In genomic region chr2:149112068-149112467, GRCh38 we compare ENCODE assay signal across 23 cellular contexts.
DNase-seq lines count a peak whose midpoint lies in the region; ATAC-seq, FAIRE-seq and TF ChIP-seq lines count a peak whose summit lies in the region.
"Had no signal": no experiment of that assay in that cellular context is flagged by ENCODE, and none has a peak within 500 bp of the region (broad histone marks: within the 10 kb centered on the region; RNA-seq: fewer than 3 reads in every experiment).

No MANE protein-coding gene starts in this region.

- H4K91ac ChIP-seq in H1 (replicated peaks; ENCODE audit: insufficient read length, low read length) = peak overlapping the region; percentile 70

- no peak overlapping the region for H2AK5ac ChIP-seq in H1 (ENCODE audit: low read depth, low read length)

- H3K4ac ChIP-seq in H1 (replicated peaks; ENCODE audit: insufficient read length, low read depth, low read length) = no peak overlapping the region

- no peaks in the 10 kb centered on the region for H3K79me1 ChIP-seq in H1 (ENCODE audit: low read depth, low read length)

- H3K4me1 ChIP-seq in H1 (replicated peaks in 1 of 4; ENCODE audit: control insufficient read depth in 3 of 4, insufficient read depth in 4 of 4, low read length in 3 of 4) (no peaks in the 10 kb centered on the region), mucosa of descending colon (ENCODE audit: low read depth) (no peaks in the 10 kb centered on the region), esophagus squamous epithelium (no peaks in the 10 kb centered on the region)
- H3K4me1 ChIP-seq: BE2C, BLaER1 had no signal

- TF ChIP-seq EP300 in H1 (IDR thresholded peaks at IDR 0.05; ENCODE audit: borderline replicate concordance in 1 of 2, low read depth in 2 of 2, low read length in 2 of 2) = no peak

- H4K20me1 ChIP-seq in H1 (replicated peaks in 1 of 2; ENCODE audit: control insufficient read depth in 1 of 2, insufficient read depth in 2 of 2, low read length in 2 of 2) = no peaks in the 10 kb centered on the region
- H4K20me1 ChIP-seq: BLaER1 had no signal

- no peaks in the 10 kb centered on the region for H3K27me3 ChIP-seq in H1 (replicated peaks in 1 of 4; ENCODE audit: control insufficient read depth in 3 of 4, extremely low read depth in 1 of 4, insufficient read depth in 3 of 4, low read length in 3 of 4)
- no peaks in the 10 kb centered on the region for H3K27me3 ChIP-seq in esophagus squamous epithelium
- H3K27me3 ChIP-seq: BE2C, BLaER1 had no signal

- H3K56ac ChIP-seq in H1 (replicated peaks; ENCODE audit: insufficient read length, low read depth, low read length) = no peak overlapping the region

- intact Hi-C loops in mucosa of descending colon (cut with DNase I, micrococcal nuclease) = no loop called here
- intact Hi-C loops in esophagus squamous epithelium (cut with DNase I) = no loop called here

- H3K27ac ChIP-seq in H1 (ENCODE audit: low read depth, low read length) = no peak overlapping the region
- H3K27ac ChIP-seq in esophagus squamous epithelium = no peak overlapping the region
- H3K27ac ChIP-seq: BLaER1 had no signal

- H3K79me2 ChIP-seq in H1 (ENCODE audit: control insufficient read depth in 1 of 2, insufficient read depth in 2 of 2, low read length in 2 of 2) = no peaks in the 10 kb centered on the region

- no peak overlapping the region for H2AFZ ChIP-seq in H1 (ENCODE audit: low read length)

- no peak overlapping the region for H2BK12ac ChIP-seq in H1 (ENCODE audit: low read depth, low read length)

- no peak overlapping the region for H3K4me3 ChIP-seq in H1 (ENCODE audit: extremely low read depth in 1 of 4, insufficient read depth in 2 of 4, low read depth in 3 of 4, low read length in 4 of 4)
- no peak overlapping the region for H3K4me3 ChIP-seq in mucosa of descending colon
- no peak overlapping the region for H3K4me3 ChIP-seq in esophagus squamous epithelium
- H3K4me3 ChIP-seq: BLaER1, GM12878 had no signal

- no peak overlapping the region for H2BK120ac ChIP-seq in H1 (replicated peaks; ENCODE audit: low read depth, low read length)

- no peak overlapping the region for H4K8ac ChIP-seq in H1 (ENCODE audit: extremely low read depth, insufficient read depth, low read length)

- WGBS in H1 (ENCODE audit: extremely low coverage in 1 of 2, insufficient coverage in 1 of 2, insufficient read length in 1 of 2, insufficient replicate concordance in 2 of 2, low coverage in 1 of 2, low lambda C conversion rate in 2 of 2, missing lambda C conversion rate in 1 of 2), 2 experiments = 74% methylated on average over 1 of the region's 1 CpG; no CpG with 5 or more reads in 1 of the 2 experiments
- 56 to 83% methylated on average over 1 of the region's 1 CpG for WGBS in esophagus squamous epithelium, 2 donors

- H3K9me3 ChIP-seq in H1 (ENCODE audit: insufficient read depth in 2 of 2, low read depth in 1 of 2, low read length in 1 of 2) = no peaks in the 10 kb centered on the region
- H3K9me3 ChIP-seq in mucosa of descending colon = no peaks in the 10 kb centered on the region
- no peaks in the 10 kb centered on the region for H3K9me3 ChIP-seq in esophagus squamous epithelium
- H3K9me3 ChIP-seq: BE2C had no signal

- DNase-seq in H1 (ENCODE audit: low read depth in 1 of 2, low spot score in 2 of 2) (no peak), mucosa of descending colon (no peak), KG1 (lab: John Stamatoyannopoulos, UW) (no peak), esophagus squamous epithelium (lab: John Stamatoyannopoulos, UW) (no peak)
- DNase-seq: 8988T; ACHN; BE2C; C1 segment of cervical spinal cord; CD4-positive, alpha-beta memory T cell; CD4-positive, CD25-positive, alpha-beta regulatory T cell; CD8-positive, alpha-beta memory T cell; COR-L47; DMS 273 treated with DMSO at 0.1 percent for 48 hours; DMS153; DMS79; DND-41; EL; GDM1 had no signal

- no peak overlapping the region for H2BK5ac ChIP-seq in H1 (ENCODE audit: low read depth, low read length)

- H2BK20ac ChIP-seq in H1 (ENCODE audit: low read length) = no peak overlapping the region

- TF ChIP-seq CTCF in H1 (IDR thresholded peaks at IDR 0.05; ENCODE audit: control extremely low read depth in 1 of 3, insufficient read depth in 1 of 3, low read depth in 1 of 3, low read length in 3 of 3) (no peak), mucosa of descending colon (IDR thresholded peaks at IDR 0.05) (no peak), esophagus squamous epithelium (IDR thresholded peaks at IDR 0.05) (no peak)

- FAIRE-seq in H1 (lab: Jason Lieb, UNC) = no peak
- FAIRE-seq: A204.1, GM12878, GM18507 had no signal

- no peak overlapping the region for H3K23ac ChIP-seq in H1 (ENCODE audit: insufficient read length)

- H2BK15ac ChIP-seq in H1 (ENCODE audit: low read length) = no peak overlapping the region

- H3K4me2 ChIP-seq in H1 (ENCODE audit: insufficient read depth in 1 of 2, low read depth in 2 of 2, low read length in 2 of 2) = no peak overlapping the region
- H3K4me2 ChIP-seq: BLaER1 had no signal

- no peaks in the 10 kb centered on the region; the same call in 1 of the 2 replicates for H3K23me2 ChIP-seq in H1 (ENCODE audit: low read depth, low read length)

- H3K36me3 ChIP-seq in H1 (ENCODE audit: control insufficient read depth in 2 of 4, insufficient read depth in 4 of 4, low read length in 3 of 4) (no peaks in the 10 kb centered on the region), mucosa of descending colon (ENCODE audit: low read depth) (no peaks in the 10 kb centered on the region), esophagus squamous epithelium (no peaks in the 10 kb centered on the region)
- H3K36me3 ChIP-seq: BE2C, BLaER1 had no signal

- no peak overlapping the region for H3K9ac ChIP-seq in H1 (replicated peaks in 1 of 4; ENCODE audit: extremely low read depth in 1 of 4, low read depth in 3 of 4, low read length in 3 of 4)
- H3K9ac ChIP-seq: BLaER1 had no signal

- TF ChIP-seq POLR2A in H1 (IDR thresholded peaks at IDR 0.05; ENCODE audit: control extremely low read depth in 1 of 2, low read depth in 2 of 2, low read length in 2 of 2) (no peak), esophagus squamous epithelium (IDR thresholded peaks at IDR 0.05) (no peak)

- peak; percentile 28 for ATAC-seq in mucosa of descending colon
- no peak for ATAC-seq in GM18502 (IDR thresholded peaks at IDR 0.05; ENCODE audit: poor library complexity, unreplicated experiment)
- ATAC-seq: GM12878 had no signal

- POLR2A ChIA-PET in H1 (lab: Charles Lee; ENCODE audit: partially characterized antibody) = no interaction called here

- no peak overlapping the region for H4K5ac ChIP-seq in H1 (ENCODE audit: insufficient read length, low read depth, low read length)

- H3K14ac ChIP-seq in H1 (ENCODE audit: insufficient read length) = no peak overlapping the region

- no peak overlapping the region for H3K18ac ChIP-seq in H1 (ENCODE audit: extremely low read depth, low read length)

- TF ChIP-seq RAD21 in H1 (IDR thresholded peaks at IDR 0.05 in 1 of 2, conservative IDR thresholded peaks at IDR 0.05 in 1 of 2; ENCODE audit: low read depth in 2 of 2, low read length in 2 of 2) = no peak

- CTCF ChIA-PET in H1 (lab: Charles Lee; ENCODE audit: partially characterized antibody) = no interaction called here

TF ChIP-seq in H1, 55 proteins besides CTCF, POLR2A, EP300 and RAD21:
- TF ChIP-seq BRCA1 (IDR thresholded peaks at IDR 0.05; ENCODE audit: low read depth, low read length) = no peak
- TF ChIP-seq SIN3A (conservative IDR thresholded peaks at IDR 0.05 in 1 of 2, IDR thresholded peaks at IDR 0.05 in 1 of 2; ENCODE audit: low read depth in 1 of 2, low read length in 2 of 2) = no peak
